In the genomic region with DNA sequence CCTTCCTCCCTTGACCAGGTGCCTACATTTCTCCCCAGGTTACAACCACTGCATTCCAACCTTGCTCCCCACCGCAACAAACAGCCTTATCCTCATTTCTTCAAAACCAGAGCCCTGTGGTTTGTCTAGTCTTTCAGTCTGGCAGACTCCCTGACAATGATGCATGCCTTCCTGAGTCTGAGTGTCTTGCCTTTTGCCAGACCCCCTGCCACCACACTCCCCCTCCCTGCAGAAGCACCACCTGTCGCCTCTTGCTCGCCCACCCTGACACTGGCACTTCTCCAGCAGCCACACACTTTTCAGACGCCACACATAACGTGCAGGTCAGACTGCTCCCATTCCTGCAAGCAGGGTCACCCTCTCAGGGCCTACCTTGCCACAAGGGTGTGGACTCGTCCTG, we compare ENCODE assay signal across 14 cellular contexts.
A peak's percentile ranks its signal among the peaks of the same experiment; 100 is the strongest.
DNase-seq lines count a peak whose midpoint lies in the region; TF ChIP-seq lines count a peak whose summit lies in the region.
"Had no signal": no experiment of that assay in that cellular context is flagged by ENCODE, and none has a peak within 500 bp of the region (broad histone marks: within the 10 kb centered on the region; RNA-seq: fewer than 3 reads in every experiment).

No MANE protein-coding gene starts in this region.

- TF ChIP-seq CTCF in GM20000 (IDR thresholded peaks at IDR 0.05; ENCODE audit: extremely low read depth, missing control alignments): no peak

- in situ Hi-C loops in G401 (cut with HindIII; ENCODE audit: low sequenced_read_pairs): no loop called here

- no peaks in the 10 kb centered on the region for H3K9me3 ChIP-seq in SJCRH30 (replicated peaks)
- H3K9me3 ChIP-seq: BE2C, MG63 had no signal

- no peak overlapping the region for H3K4me3 ChIP-seq in SJCRH30
- H3K4me3 ChIP-seq: MG63 had no signal

- DNase-seq in G401 (ENCODE audit: low spot score) (peak; percentile 49), M059J (ENCODE audit: low read depth) (peak; percentile 4), SJCRH30 (peak; percentile 87 to 90), myocyte (ENCODE audit: low read depth) (peak; percentile 59), mesenteric fat pad (ENCODE audit: low spot score) (no peak), pons (ENCODE audit: low spot score) (no peak), GM20000 (ENCODE audit: low spot score) (no peak)
- DNase-seq: BE2C; CD4-positive, alpha-beta T cell; MG63; NCI-H2029; NCI-H2227 treated with DMSO at 0.1 percent for 48 hours; PC-3; SW 1271 had no signal

- H3K27me3 ChIP-seq in SJCRH30: no peaks in the 10 kb centered on the region
- H3K27me3 ChIP-seq: BE2C, MG63 had no signal

- peak overlapping the region; percentile 87 for H3K27ac ChIP-seq in SJCRH30

- no peaks in the 10 kb centered on the region for H3K36me3 ChIP-seq in SJCRH30
- H3K36me3 ChIP-seq: BE2C, MG63 had no signal

- peaks cover 59% of the 10 kb centered on the region for H3K4me1 ChIP-seq in SJCRH30
- H3K4me1 ChIP-seq: BE2C had no signal

Comparison
In these comparisons a context has a peak if more than half of its experiments do, and no peak if none do; other contexts are left out.
1. DNase-seq: peak in G401 (single experiment), M059J (single experiment), SJCRH30 (2 of 2) and myocyte (single experiment); none in mesenteric fat pad (single experiment), pons (single experiment) and GM20000 (single experiment).